ENCODE assay signal across 11 cellular contexts in the genomic region with DNA sequence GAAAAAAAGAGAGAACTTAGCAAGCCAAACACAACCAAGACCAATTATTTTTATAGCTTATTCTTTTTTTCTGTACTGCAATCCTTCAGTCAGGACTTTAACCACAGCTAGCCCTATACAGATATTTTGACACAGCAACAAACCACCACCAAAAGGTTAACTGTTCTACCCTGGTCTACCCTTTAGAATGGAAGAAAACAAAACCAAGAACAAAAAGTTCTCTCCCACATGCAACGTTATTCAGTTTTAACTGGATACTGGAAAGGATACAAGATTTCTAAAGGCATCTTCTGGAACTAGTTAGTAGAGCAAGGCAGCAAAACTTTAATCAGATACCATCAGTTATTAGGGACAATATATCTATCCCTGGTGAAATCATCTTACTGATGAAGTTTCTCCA.
"Had no signal": no experiment of that assay in that cellular context is flagged by ENCODE, and none has a peak within 500 bp of the region (broad histone marks: within the 10 kb centered on the region; RNA-seq: fewer than 3 reads in every experiment).

No MANE protein-coding gene starts in this region.

- H3K4me2 ChIP-seq: smooth muscle cell had no signal

- H3K9me3 Mint-ChIP-seq: activated CD4-positive, alpha-beta memory T cell treated with anti-CD3 and anti-CD28 coated beads for 36 hours; activated T-cell treated with anti-CD3 and anti-CD28 coated beads, Interleukin-2, amount 50 U/mL, for 4 hours; effector memory CD8-positive, alpha-beta T cell; memory B cell; nephron; T-helper 2 cell treated with Interferon-gamma antibody and Interleukin-4, amounts not matched to agents 5 μg/mL and 100 μg/mL, for 36 hours had no signal

- DNase-seq: activated CD4-positive, alpha-beta memory T cell treated with anti-CD3 and anti-CD28 coated beads for 36 hours; activated gamma-delta T cell; activated T-cell treated with anti-CD3 and anti-CD28 coated beads, Interleukin-2, amount 50 U/mL, for 4 hours; central memory CD4-positive, alpha-beta T cell; effector memory CD8-positive, alpha-beta T cell; foreskin fibroblast; tibial artery had no signal

- H3K27me3 Mint-ChIP-seq: activated CD4-positive, alpha-beta memory T cell treated with anti-CD3 and anti-CD28 coated beads for 36 hours; effector memory CD8-positive, alpha-beta T cell; memory B cell had no signal

- ATAC-seq: activated T-cell treated with anti-CD3 and anti-CD28 coated beads, Interleukin-2, amount 50 U/mL, for 4 hours; effector memory CD8-positive, alpha-beta T cell had no signal

- H3K27me3 ChIP-seq: tibial artery had no signal

- H3K9me3 ChIP-seq: tibial artery had no signal

- H3K27ac Mint-ChIP-seq: activated CD4-positive, alpha-beta memory T cell treated with anti-CD3 and anti-CD28 coated beads for 36 hours; effector memory CD8-positive, alpha-beta T cell; nephron; T-helper 2 cell treated with Interferon-gamma antibody and Interleukin-4, amounts not matched to agents 5 μg/mL and 100 μg/mL, for 36 hours had no signal

- H3K4me3 Mint-ChIP-seq: activated CD4-positive, alpha-beta memory T cell treated with anti-CD3 and anti-CD28 coated beads for 36 hours; activated T-cell treated with anti-CD3 and anti-CD28 coated beads, Interleukin-2, amount 50 U/mL, for 4 hours; effector memory CD8-positive, alpha-beta T cell; memory B cell; nephron; T-helper 2 cell treated with Interferon-gamma antibody and Interleukin-4, amounts not matched to agents 5 μg/mL and 100 μg/mL, for 36 hours had no signal

- H3K4me3 ChIP-seq: smooth muscle cell, tibial artery had no signal
